9 cellular contexts compared by ENCODE assay signal in genomic region chr20:23551383-23551782, GRCh38. TPM values are rescaled to one million over a fixed set of nuclear protein-coding genes. Genes with fewer than 3 reads are reported as not detected.
"Had no signal": no experiment of that assay in that cellular context is flagged by ENCODE, and none has a peak within 500 bp of the region (broad histone marks: within the 10 kb centered on the region; RNA-seq: fewer than 3 reads in every experiment).

No MANE protein-coding gene starts in this region.

- DNase-seq: GDM1, GF-D8 had no signal

- FAIRE-seq: G401.6, GM12878, GM12891, GM12892, GM18507, GM19239 had no signal

- ATAC-seq: GM12878 had no signal

- H3K4me3 ChIP-seq: GM12878 had no signal

RNA-seq across cellular contexts. Expression of gene CST9L, which starts 16.9 kb away (rescaled TPM):
- total RNA-seq: G401, GM12878 had no signal
- polyA plus RNA-seq: GM12878 had no signal

RNA-seq across cellular contexts. Expression of gene CST9, which starts 54.3 kb away (rescaled TPM):
- total RNA-seq: G401, GM12878 had no signal
- polyA plus RNA-seq: GM12878 had no signal
